Comparison of ENCODE assay signal across 18 cellular contexts in genomic region chr7:54931532-54931931, GRCh38.
A peak's percentile ranks its signal among the peaks of the same experiment; 100 is the strongest.
DNase-seq lines count a peak whose midpoint lies in the region; ATAC-seq, FAIRE-seq and TF ChIP-seq lines count a peak whose summit lies in the region.
"Had no signal": no experiment of that assay in that cellular context is flagged by ENCODE, and none has a peak within 500 bp of the region (broad histone marks: within the 10 kb centered on the region; RNA-seq: fewer than 3 reads in every experiment).

No MANE protein-coding gene starts in this region.

- no peak overlapping the region for H3K4me3 ChIP-seq in HEK293 (ENCODE audit: low read depth, low read length)
- H3K4me3 ChIP-seq: BLaER1, GM12878, HAP-1 had no signal

- peaks cover 14% of the 10 kb centered on the region for H3K4me1 Mint-ChIP-seq in nephron
- H3K4me1 Mint-ChIP-seq: B cell had no signal

- H3K4me3 Mint-ChIP-seq in nephron, result peak overlapping the region; percentile 49 to 88 (median 80)
- H3K4me3 Mint-ChIP-seq: B cell; CD4-positive, CD25-positive, alpha-beta regulatory T cell; CD8-positive, alpha-beta T cell had no signal

- peak; percentile 13 for FAIRE-seq in G401.6 (lab: Jason Lieb, UNC)
- FAIRE-seq: GM12878 had no signal

- peaks cover 4% of the 10 kb centered on the region for H3K27me3 Mint-ChIP-seq in nephron (ENCODE audit: low read depth)

- H3K9me3 ChIP-seq in HEK293 (ENCODE audit: control insufficient read depth, insufficient read depth, low read depth, low read length), result no peaks in the 10 kb centered on the region
- H3K9me3 ChIP-seq: Caco-2, HAP-1 had no signal

- peak overlapping the region in 1 of 3 experiments; percentile 88 for H3K27ac Mint-ChIP-seq in nephron
- H3K27ac Mint-ChIP-seq: B cell; CD8-positive, alpha-beta T cell had no signal

- DNase-seq in stimulated activated CD8-positive, alpha-beta memory T cell treated with anti-CD3 and anti-CD28 coated beads, Interleukin-4, amount 100 ng/mL, for 48 hours, result no peak
- DNase-seq: Caco-2; CD4-positive, CD25-positive, alpha-beta regulatory T cell; CD8-positive, alpha-beta T cell; DMS153; DND-41; GDM1; GOT3 had no signal

- no peaks in the 10 kb centered on the region for H3K36me3 Mint-ChIP-seq in nephron (ENCODE audit: low read depth)
- H3K36me3 Mint-ChIP-seq: CD4-positive, CD25-positive, alpha-beta regulatory T cell; CD8-positive, alpha-beta T cell had no signal

- CTCF ChIA-PET in HEK293 (lab: Yijun Ruan, JAX), result no interaction called here

- POLR2A ChIA-PET in HEK293 (lab: Yijun Ruan, JAX), result no interaction called here

- ATAC-seq in GM21381 (IDR thresholded peaks at IDR 0.05; ENCODE audit: unreplicated experiment) (no peak), GM18867 (IDR thresholded peaks at IDR 0.05; ENCODE audit: unreplicated experiment) (no peak)
- ATAC-seq: CD8-positive, alpha-beta T cell; GM12878 had no signal

- TF ChIP-seq CTCF in HEK293 (tag by site-specific recombination; IDR thresholded peaks at IDR 0.05) (no peak), nephron (IDR thresholded peaks at IDR 0.05; ENCODE audit: unreplicated experiment in 3 of 3) (no peak)

- H3K4me1 ChIP-seq in HEK293 (ENCODE audit: control insufficient read depth, insufficient read depth, low read length), result no peaks in the 10 kb centered on the region
- H3K4me1 ChIP-seq: BLaER1, HAP-1 had no signal

- no peak overlapping the region for H3K27ac ChIP-seq in HEK293 (ENCODE audit: extremely low read depth, low read depth, low read length)
- H3K27ac ChIP-seq: BLaER1, C4-2B had no signal

- peaks cover 30% of the 10 kb centered on the region for H3K9me3 Mint-ChIP-seq in nephron

- no peaks in the 10 kb centered on the region for H3K36me3 ChIP-seq in HEK293 (ENCODE audit: control insufficient read depth in 2 of 2, insufficient read depth in 1 of 2, low read length in 2 of 2)
- H3K36me3 ChIP-seq: BLaER1, HAP-1 had no signal

TF ChIP-seq in HEK293, 187 proteins besides CTCF, POLR2A, EP300 and RAD21:
- TF ChIP-seq PRDM1 (tag by site-specific recombination; IDR thresholded peaks at IDR 0.05), result no peak
- 0 out of 2 replicates have a peak, but pooled peaks have one; percentile 61 for TF ChIP-seq ZNF280D (tag by site-specific recombination; IDR thresholded peaks at IDR 0.05)
TF ChIP-seq in HEK293: peak in this region for 1.
